Comparison of ENCODE assay signal across 23 cellular contexts in the genomic region with DNA sequence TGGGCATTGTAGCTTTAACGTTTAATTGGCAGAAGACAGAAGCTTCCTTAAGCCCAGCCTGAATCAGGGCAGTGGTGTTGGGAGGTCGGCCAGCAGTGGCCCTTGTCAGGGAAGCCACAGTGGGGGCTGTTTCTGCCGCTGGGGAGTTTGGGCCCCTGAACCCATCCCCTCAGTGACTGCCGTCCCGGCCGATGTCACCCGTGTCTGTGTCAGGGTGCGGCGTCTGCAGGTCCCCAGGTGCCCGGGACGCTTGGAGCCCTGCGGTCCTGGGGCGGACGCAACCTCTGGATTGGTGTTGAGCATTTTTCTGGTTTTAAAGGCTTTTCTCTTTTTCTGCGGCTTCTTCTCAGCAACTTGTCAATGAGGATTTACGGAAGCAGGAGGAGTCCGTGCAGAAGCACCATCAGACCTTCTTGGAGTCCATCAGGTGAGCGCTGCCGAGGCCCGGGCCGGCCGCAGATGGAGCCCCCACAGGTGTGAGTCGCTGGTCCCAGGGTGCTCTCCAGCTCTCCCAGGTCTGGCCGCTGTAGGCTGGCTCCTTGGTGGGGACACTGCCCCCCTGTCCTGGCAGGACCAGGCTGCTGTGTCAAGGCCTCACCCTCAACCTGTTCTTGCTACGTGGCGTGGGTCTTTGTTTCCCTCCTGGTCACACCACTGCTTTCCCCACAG. TPM values are rescaled to one million over a fixed set of nuclear protein-coding genes. Genes with fewer than 3 reads are reported as not detected.
DNase-seq lines count a peak whose midpoint lies in the region; ATAC-seq, FAIRE-seq and TF ChIP-seq lines count a peak whose summit lies in the region.
"Had no signal": no experiment of that assay in that cellular context is flagged by ENCODE, and none has a peak within 500 bp of the region (broad histone marks: within the 10 kb centered on the region; RNA-seq: fewer than 3 reads in every experiment).

No MANE protein-coding gene starts in this region.

- TF ChIP-seq RAD21 in H1 (IDR thresholded peaks at IDR 0.05 in 1 of 2, conservative IDR thresholded peaks at IDR 0.05 in 1 of 2; ENCODE audit: low read depth in 2 of 2, low read length in 2 of 2), result no peak

- no peak overlapping the region for H3K56ac ChIP-seq in H1 (replicated peaks; ENCODE audit: insufficient read length, low read depth, low read length)

- no peak overlapping the region for H3K18ac ChIP-seq in H1 (ENCODE audit: extremely low read depth, low read length)

- 95% methylated on average over 26 of the region's 26 CpGs; no CpG with 5 or more reads in 1 of the 2 experiments for WGBS in H1 (ENCODE audit: extremely low coverage in 1 of 2, insufficient coverage in 1 of 2, insufficient read length in 1 of 2, insufficient replicate concordance in 2 of 2, low coverage in 1 of 2, low lambda C conversion rate in 2 of 2, missing lambda C conversion rate in 1 of 2), 2 experiments

- ATAC-seq in stimulated activated memory B cell treated with anti-CD40 and anti-IgM and Interleukin-4, amounts not matched to agents 10 μg/mL and 1 μg/mL and 100 μg/mL, for 72 hours, result peak; percentile 4
- no peak for ATAC-seq in HG02642 (IDR thresholded peaks at IDR 0.05; ENCODE audit: poor library complexity, unreplicated experiment)
- ATAC-seq in GM21390 (IDR thresholded peaks at IDR 0.05; ENCODE audit: unreplicated experiment), result no peak
- ATAC-seq: K562 had no signal

- no peak for TF ChIP-seq EP300 in H1 (IDR thresholded peaks at IDR 0.05; ENCODE audit: borderline replicate concordance in 1 of 2, low read depth in 2 of 2, low read length in 2 of 2)

- H3K4me3 Mint-ChIP-seq in stimulated activated memory B cell treated with anti-CD40 and anti-IgM and Interleukin-4, amounts not matched to agents 10 μg/mL and 1 μg/mL and 100 μg/mL, for 72 hours, result no peak overlapping the region
- H3K4me3 Mint-ChIP-seq: CD4-positive, alpha-beta T cell; HFFc6 had no signal

- H3K4ac ChIP-seq in H1 (replicated peaks; ENCODE audit: insufficient read length, low read depth, low read length), result no peak overlapping the region

- no peak overlapping the region for H2BK15ac ChIP-seq in H1 (ENCODE audit: low read length)

- FAIRE-seq in GM19239 (lab: Jason Lieb, UNC) (no peak), H1 (lab: Jason Lieb, UNC) (no peak)
- FAIRE-seq: A204.1, D721Med, G401.6, GM12892, H54, HTR-8/SVneo, K562 had no signal

- H3K36me3 Mint-ChIP-seq in stimulated activated memory B cell treated with anti-CD40 and anti-IgM and Interleukin-4, amounts not matched to agents 10 μg/mL and 1 μg/mL and 100 μg/mL, for 72 hours, result no peaks in the 10 kb centered on the region

- H4K91ac ChIP-seq in H1 (replicated peaks; ENCODE audit: insufficient read length, low read length), result no peak overlapping the region

- H4K5ac ChIP-seq in H1 (ENCODE audit: insufficient read length, low read depth, low read length), result no peak overlapping the region

- no peak overlapping the region for H3K4me2 ChIP-seq in H1 (ENCODE audit: insufficient read depth in 1 of 2, low read depth in 2 of 2, low read length in 2 of 2)

- H2AK5ac ChIP-seq in H1 (ENCODE audit: low read depth, low read length), result no peak overlapping the region

- no peaks in the 10 kb centered on the region for H3K79me2 ChIP-seq in H1 (ENCODE audit: control insufficient read depth in 1 of 2, insufficient read depth in 2 of 2, low read length in 2 of 2)

- H2BK12ac ChIP-seq in H1 (ENCODE audit: low read depth, low read length), result no peak overlapping the region

- no peaks in the 10 kb centered on the region for H3K9me3 Mint-ChIP-seq in stimulated activated memory B cell treated with anti-CD40 and anti-IgM and Interleukin-4, amounts not matched to agents 10 μg/mL and 1 μg/mL and 100 μg/mL, for 72 hours
- H3K9me3 Mint-ChIP-seq: CD4-positive, alpha-beta T cell; HFFc6 had no signal

- CTCF ChIA-PET in H1 (lab: Charles Lee; ENCODE audit: partially characterized antibody), result interaction anchor here (0.5 to 2.4 kb wide), 5 partner anchors 9 to 221 kb away, joined by 3 to 12 read pairs (median 5); no protein-coding TSS in a partner anchor

- no peak overlapping the region for H3K23ac ChIP-seq in H1 (ENCODE audit: insufficient read length)

- POLR2A ChIA-PET in H1 (lab: Charles Lee; ENCODE audit: partially characterized antibody), result interaction anchor here (0.6 to 2.1 kb wide), 5 partner anchors 9 to 79 kb away, joined by 3 to 5 read pairs (median 3); no protein-coding TSS in a partner anchor

- H3K27me3 Mint-ChIP-seq in stimulated activated memory B cell treated with anti-CD40 and anti-IgM and Interleukin-4, amounts not matched to agents 10 μg/mL and 1 μg/mL and 100 μg/mL, for 72 hours, result peaks cover 9% of the 10 kb centered on the region
- H3K27me3 Mint-ChIP-seq: CD4-positive, alpha-beta T cell had no signal

- H2BK120ac ChIP-seq in H1 (replicated peaks; ENCODE audit: low read depth, low read length), result no peak overlapping the region

- H2AFZ ChIP-seq in H1 (ENCODE audit: low read length), result no peak overlapping the region
- H2AFZ ChIP-seq: GM23248 had no signal

- H3K14ac ChIP-seq in H1 (ENCODE audit: insufficient read length), result no peak overlapping the region

- H3K4me1 ChIP-seq in H1 (replicated peaks in 1 of 4; ENCODE audit: control insufficient read depth in 3 of 4, insufficient read depth in 4 of 4, low read length in 3 of 4), result no peaks in the 10 kb centered on the region
- H3K4me1 ChIP-seq: Caco-2 had no signal

- H3K4me3 ChIP-seq in H1 (ENCODE audit: extremely low read depth in 1 of 4, insufficient read depth in 2 of 4, low read depth in 3 of 4, low read length in 4 of 4), result no peak overlapping the region
- H3K4me3 ChIP-seq: GM23248, K562 had no signal

- no peak overlapping the region for H3K27ac Mint-ChIP-seq in stimulated activated memory B cell treated with anti-CD40 and anti-IgM and Interleukin-4, amounts not matched to agents 10 μg/mL and 1 μg/mL and 100 μg/mL, for 72 hours
- H3K27ac Mint-ChIP-seq: CD4-positive, alpha-beta T cell; HFFc6 had no signal

- peak; percentile 2 for DNase-seq in GM03348 (ENCODE audit: low spot score)
- peak; percentile 4 for DNase-seq in GM19239 (ENCODE audit: insufficient read length, low spot score)
- DNase-seq in H1 (ENCODE audit: low read depth in 1 of 2, low spot score in 2 of 2), result no peak
- DNase-seq in NCI-H510A (lab: John Stamatoyannopoulos, UW), result no peak
- DNase-seq: ACHN; AML-193; Caco-2; CD4-positive, alpha-beta T cell; GM23248; HCEC 1CT; HFFc6; IMR-90 had no signal

- no peaks in the 10 kb centered on the region for H3K23me2 ChIP-seq in H1 (ENCODE audit: low read depth, low read length)

- no peaks in the 10 kb centered on the region for H3K4me1 Mint-ChIP-seq in stimulated activated memory B cell treated with anti-CD40 and anti-IgM and Interleukin-4, amounts not matched to agents 10 μg/mL and 1 μg/mL and 100 μg/mL, for 72 hours

- no peak overlapping the region for H2BK20ac ChIP-seq in H1 (ENCODE audit: low read length)

- no peak overlapping the region for H3K9ac ChIP-seq in H1 (replicated peaks in 1 of 4; ENCODE audit: extremely low read depth in 1 of 4, low read depth in 3 of 4, low read length in 3 of 4)
- H3K9ac ChIP-seq: GM23248 had no signal

- no peaks in the 10 kb centered on the region for H3K79me1 ChIP-seq in H1 (ENCODE audit: low read depth, low read length)

- H3K27ac ChIP-seq in H1 (ENCODE audit: low read depth, low read length), result no peak overlapping the region
- H3K27ac ChIP-seq: C4-2B, GM23248 had no signal

- TF ChIP-seq POLR2A in H1 (IDR thresholded peaks at IDR 0.05; ENCODE audit: control extremely low read depth in 1 of 2, low read depth in 2 of 2, low read length in 2 of 2), result no peak

- no peak overlapping the region for H2BK5ac ChIP-seq in H1 (ENCODE audit: low read depth, low read length)

- H4K8ac ChIP-seq in H1 (ENCODE audit: extremely low read depth, insufficient read depth, low read length), result peak overlapping the region; percentile 18; the same call in 1 of the 2 replicates

- no peaks in the 10 kb centered on the region for H3K27me3 ChIP-seq in H1 (replicated peaks in 1 of 4; ENCODE audit: control insufficient read depth in 3 of 4, extremely low read depth in 1 of 4, insufficient read depth in 3 of 4, low read length in 3 of 4)

- no peaks in the 10 kb centered on the region for H3K9me3 ChIP-seq in H1 (ENCODE audit: insufficient read depth in 2 of 2, low read depth in 1 of 2, low read length in 1 of 2)
- H3K9me3 ChIP-seq: Caco-2 had no signal

- TF ChIP-seq CTCF in H1 (IDR thresholded peaks at IDR 0.05; ENCODE audit: control extremely low read depth in 1 of 3, insufficient read depth in 1 of 3, low read depth in 1 of 3, low read length in 3 of 3), result no peak

- no peaks in the 10 kb centered on the region for H3K36me3 ChIP-seq in H1 (ENCODE audit: control insufficient read depth in 2 of 4, insufficient read depth in 4 of 4, low read length in 3 of 4)

- H4K20me1 ChIP-seq in H1 (replicated peaks in 1 of 2; ENCODE audit: control insufficient read depth in 1 of 2, insufficient read depth in 2 of 2, low read length in 2 of 2), result no peaks in the 10 kb centered on the region

RNA-seq across cellular contexts. Expression of a gene that starts 2.3 kb away (rescaled TPM):
- total RNA-seq in H1 (2021; fragmentation: NEBNext Ultra II Directional; extraction: Animal tissue kit (Norgen Biotek cat#: 25700)), result 1.3 and 2.0 TPM in 2 replicates
- polyA plus RNA-seq in H1 (2011; rRNA removed), result 2.7 and 2.8 TPM in 2 replicates
- 2.3 TPM for polyA plus RNA-seq in H1 (2011; cell fraction: cytosol; rRNA removed)
- 10.7 TPM for polyA plus RNA-seq in H1 (2011; cell fraction: nucleus; rRNA removed)
- polyA plus RNA-seq in H1 (2012, experiment 1 of 2), result 3.1 to 5.1 TPM (median 3.8 TPM) in 4 replicates
- polyA plus RNA-seq in H1 (2012, experiment 2 of 2), result 1.9 TPM
- polyA plus RNA-seq in H1 (2013, experiment 1 of 2), result 1.1 TPM
- polyA plus RNA-seq in H1 (2013, experiment 2 of 2), result 0.74 TPM
- 0.57 and 0.88 TPM in 2 replicates for polyA minus RNA-seq in H1 (2011; rRNA and poly(A)+ RNA removed)
- polyA minus RNA-seq in H1 (2011; cell fraction: cytosol; rRNA and poly(A)+ RNA removed), result 0.73 TPM
- polyA minus RNA-seq in H1 (2011; cell fraction: nucleus; rRNA and poly(A)+ RNA removed), result 3.2 TPM
- total RNA-seq: GM23248, IMR-90 had no signal
- polyA plus RNA-seq: IMR-90 had no signal

RNA-seq across cellular contexts. Expression of a gene that starts 16.3 kb away (rescaled TPM):
- 36.6 and 42.0 TPM in 2 replicates for total RNA-seq in H1 (2021; fragmentation: NEBNext Ultra II Directional; extraction: Animal tissue kit (Norgen Biotek cat#: 25700))
- polyA plus RNA-seq in H1 (2011; rRNA removed), result 16.0 and 19.5 TPM in 2 replicates
- polyA plus RNA-seq in H1 (2011; cell fraction: cytosol; rRNA removed), result 15.8 TPM
- 26.0 TPM for polyA plus RNA-seq in H1 (2011; cell fraction: nucleus; rRNA removed)
- polyA plus RNA-seq in H1 (2012, experiment 1 of 2), result 15.3 to 20.4 TPM (median 19.1 TPM) in 4 replicates
- 11.3 TPM for polyA plus RNA-seq in H1 (2012, experiment 2 of 2)
- polyA plus RNA-seq in H1 (2013, experiment 1 of 2), result 32.5 TPM
- polyA plus RNA-seq in H1 (2013, experiment 2 of 2), result 30.8 TPM
- 3.7 and 6.6 TPM in 2 replicates for polyA minus RNA-seq in H1 (2011; rRNA and poly(A)+ RNA removed)
- 13.1 TPM for polyA minus RNA-seq in H1 (2011; cell fraction: cytosol; rRNA and poly(A)+ RNA removed)
- polyA minus RNA-seq in H1 (2011; cell fraction: nucleus; rRNA and poly(A)+ RNA removed), result 13.6 TPM
- total RNA-seq: CD4-positive, alpha-beta T cell had no signal

RNA-seq across cellular contexts. Expression of a gene that starts 19.7 kb away (rescaled TPM):
- total RNA-seq in H1 (2021; fragmentation: NEBNext Ultra II Directional; extraction: Animal tissue kit (Norgen Biotek cat#: 25700)), result 63.0 and 64.4 TPM in 2 replicates
- polyA plus RNA-seq in H1 (2011; rRNA removed), result 31.3 and 43.9 TPM in 2 replicates
- 51.7 TPM for polyA plus RNA-seq in H1 (2011; cell fraction: cytosol; rRNA removed)
- polyA plus RNA-seq in H1 (2011; cell fraction: nucleus; rRNA removed), result 162 TPM
- polyA plus RNA-seq in H1 (2012, experiment 1 of 2), result 41.1 to 54.3 TPM (median 49.2 TPM) in 4 replicates
- 28.2 TPM for polyA plus RNA-seq in H1 (2012, experiment 2 of 2)
- polyA plus RNA-seq in H1 (2013, experiment 1 of 2), result 24.1 TPM
- 24.9 TPM for polyA plus RNA-seq in H1 (2013, experiment 2 of 2)
- polyA minus RNA-seq in H1 (2011; rRNA and poly(A)+ RNA removed), result 16.1 and 16.2 TPM in 2 replicates
- polyA minus RNA-seq in H1 (2011; cell fraction: cytosol; rRNA and poly(A)+ RNA removed), result 31.8 TPM
- polyA minus RNA-seq in H1 (2011; cell fraction: nucleus; rRNA and poly(A)+ RNA removed), result 26.6 TPM

RNA-seq across cellular contexts. Expression of a gene that starts 30.8 kb away (rescaled TPM):
- 1.8 and 2.2 TPM in 2 replicates for total RNA-seq in H1 (2021; fragmentation: NEBNext Ultra II Directional; extraction: Animal tissue kit (Norgen Biotek cat#: 25700))
- 1.7 and 2.0 TPM in 2 replicates for polyA plus RNA-seq in H1 (2011; rRNA removed)
- 3.2 TPM for polyA plus RNA-seq in H1 (2011; cell fraction: cytosol; rRNA removed)
- 6.6 TPM for polyA plus RNA-seq in H1 (2011; cell fraction: nucleus; rRNA removed)
- 2.6 to 3.5 TPM (median 3.3 TPM) in 4 replicates for polyA plus RNA-seq in H1 (2012, experiment 1 of 2)
- 3.2 TPM for polyA plus RNA-seq in H1 (2012, experiment 2 of 2)
- 1.2 TPM for polyA plus RNA-seq in H1 (2013, experiment 1 of 2)
- 1.3 TPM for polyA plus RNA-seq in H1 (2013, experiment 2 of 2)
- 0.73 and 0.80 TPM in 2 replicates for polyA minus RNA-seq in H1 (2011; rRNA and poly(A)+ RNA removed)
- polyA minus RNA-seq in H1 (2011; cell fraction: cytosol; rRNA and poly(A)+ RNA removed), result 1.7 TPM
- 2.2 TPM for polyA minus RNA-seq in H1 (2011; cell fraction: nucleus; rRNA and poly(A)+ RNA removed)
- total RNA-seq: CD4-positive, alpha-beta T cell; IMR-90; K562 had no signal
- polyA plus RNA-seq: K562 had no signal

RNA-seq across cellular contexts. Expression of a gene that starts 44.7 kb away (rescaled TPM):
- 126 and 130 TPM in 2 replicates for total RNA-seq in H1 (2021; fragmentation: NEBNext Ultra II Directional; extraction: Animal tissue kit (Norgen Biotek cat#: 25700))
- 138 and 151 TPM in 2 replicates for polyA plus RNA-seq in H1 (2011; rRNA removed)
- polyA plus RNA-seq in H1 (2011; cell fraction: cytosol; rRNA removed), result 155 TPM
- polyA plus RNA-seq in H1 (2011; cell fraction: nucleus; rRNA removed), result 119 TPM
- 199 to 245 TPM (median 224 TPM) in 4 replicates for polyA plus RNA-seq in H1 (2012, experiment 1 of 2)
- polyA plus RNA-seq in H1 (2012, experiment 2 of 2), result 282 TPM
- 197 TPM for polyA plus RNA-seq in H1 (2013, experiment 1 of 2)
- polyA plus RNA-seq in H1 (2013, experiment 2 of 2), result 188 TPM
- polyA minus RNA-seq in H1 (2011; rRNA and poly(A)+ RNA removed), result 67.9 and 70.9 TPM in 2 replicates
- 82.3 TPM for polyA minus RNA-seq in H1 (2011; cell fraction: cytosol; rRNA and poly(A)+ RNA removed)
- polyA minus RNA-seq in H1 (2011; cell fraction: nucleus; rRNA and poly(A)+ RNA removed), result 51.4 TPM

Comparison
In these comparisons a context has a peak if more than half of its experiments do, and no peak if none do; other contexts are left out.
1. DNase-seq: peak in GM03348 (single experiment) and GM19239 (single experiment); none in H1 (0 of 2) and NCI-H510A (single experiment).